ENCODE assay signal across 8 cellular contexts in the genomic region with DNA sequence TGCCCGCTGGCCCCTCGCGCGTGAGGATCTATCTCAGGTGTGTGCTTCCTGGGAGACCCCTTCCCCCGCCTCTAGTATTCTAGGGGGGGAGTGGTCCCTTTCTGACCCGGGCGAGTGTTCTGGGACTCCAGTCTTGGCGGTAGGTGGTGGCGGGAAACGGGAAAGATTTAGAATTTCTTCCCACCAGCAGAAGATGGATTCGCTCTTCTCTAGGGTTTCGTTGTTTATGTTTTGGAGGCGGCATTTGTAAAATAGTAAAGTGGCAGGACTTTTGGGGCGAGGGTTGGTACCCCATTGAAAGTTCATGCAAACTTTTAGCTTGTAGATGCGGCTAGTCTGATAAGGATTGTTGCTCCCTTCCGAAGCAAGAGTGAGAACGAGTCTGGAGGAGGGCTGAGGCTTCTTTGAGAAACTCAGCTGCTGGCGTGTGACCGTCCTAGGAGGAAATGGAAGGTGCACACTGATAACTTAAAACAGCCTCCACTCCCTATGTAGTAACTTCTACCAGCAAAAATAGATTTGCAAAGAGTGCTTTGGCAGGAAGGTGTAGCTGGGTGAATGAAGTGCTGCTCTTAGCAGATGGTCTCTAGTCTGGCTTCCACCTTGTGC. TPM values are rescaled to one million over a fixed set of nuclear protein-coding genes. Genes with fewer than 3 reads are reported as not detected.
DNase-seq lines count a peak whose midpoint lies in the region; ATAC-seq and TF ChIP-seq lines count a peak whose summit lies in the region.

No MANE protein-coding gene starts in this region.

- H3K9ac ChIP-seq in skeletal muscle satellite cell (ENCODE audit: low read depth, low read length), result peak overlapping the region; percentile 94

- no CpG with 5 or more reads among the region's 19 CpGs for WGBS in iPS DF 6.9 (ENCODE audit: insufficient coverage, insufficient read length)

- H3K36me3 ChIP-seq in cardiac muscle cell (no peaks in the 10 kb centered on the region), iPS DF 6.9 (ENCODE audit: control insufficient read depth, insufficient read depth, low read length) (no peaks in the 10 kb centered on the region), skeletal muscle satellite cell (ENCODE audit: insufficient read depth, low read length) (no peaks in the 10 kb centered on the region)

- H3K4me2 ChIP-seq in skeletal muscle satellite cell (ENCODE audit: low read length), result peak overlapping the region; percentile 86

- intact Hi-C loops in Right ventricle myocardium inferior (cut with DNase I), result loop anchor here (2.0 to 10.0 kb wide), 5 partner anchors 36 to 151 kb away; no protein-coding TSS in a partner anchor

- ATAC-seq in Right ventricle myocardium inferior (no peak), HG02852 (IDR thresholded peaks at IDR 0.05; ENCODE audit: unreplicated experiment) (peak; percentile 70)

- H3K9me3 ChIP-seq in cardiac muscle cell (ENCODE audit: low read depth), result no peaks in the 10 kb centered on the region
- no peaks in the 10 kb centered on the region for H3K9me3 ChIP-seq in iPS DF 6.9 (ENCODE audit: control insufficient read depth, insufficient read depth, low read length)
- no peaks in the 10 kb centered on the region for H3K9me3 ChIP-seq in skeletal muscle satellite cell (replicated peaks; ENCODE audit: low read length)

- H3K27me3 ChIP-seq in cardiac muscle cell (no peaks in the 10 kb centered on the region), iPS DF 6.9 (ENCODE audit: control insufficient read depth, insufficient read depth, low read length) (no peaks in the 10 kb centered on the region), skeletal muscle satellite cell (ENCODE audit: control insufficient read depth, insufficient read depth, low read length) (no peaks in the 10 kb centered on the region)

- H3K27ac ChIP-seq in cardiac muscle cell, result peak overlapping the region; percentile 93
- no peak overlapping the region for H3K27ac ChIP-seq in iPS DF 6.9 (ENCODE audit: low read length)

- no peak for TF ChIP-seq CTCF in cardiac muscle cell (IDR thresholded peaks at IDR 0.05; ENCODE audit: low read depth, low read length)

- DNase-seq in cardiac muscle cell (ENCODE audit: low read depth in 1 of 2, low spot score in 1 of 2), result peak in 1 of 2 donors; percentile 20
- no peak for DNase-seq in Right ventricle myocardium inferior (ENCODE audit: missing footprints)
- DNase-seq in NCI-H2227 treated with DMSO at 0.1 percent for 48 hours (lab: John Stamatoyannopoulos, UW), result peak; percentile 71
- peak; percentile 14 for DNase-seq in amniotic epithelial cell (ENCODE audit: low read depth)
- no peak for DNase-seq in iPS DF 6.9 (ENCODE audit: low read depth, low spot score)
- no peak for DNase-seq in effector CD4-positive, alpha-beta T cell

- H3K4me3 ChIP-seq in cardiac muscle cell (peak overlapping the region; percentile 44), iPS DF 6.9 (ENCODE audit: low read length) (peak overlapping the region; percentile 62; the same call in 1 of the 2 replicates), skeletal muscle satellite cell (ENCODE audit: low read length) (peak overlapping the region; percentile 82)

- H3K4me1 ChIP-seq in cardiac muscle cell (ENCODE audit: low read depth) (peaks cover 6% of the 10 kb centered on the region), iPS DF 6.9 (ENCODE audit: control insufficient read depth, insufficient read depth, low read length) (no peaks in the 10 kb centered on the region), skeletal muscle satellite cell (ENCODE audit: control insufficient read depth, insufficient read depth, low read length) (peaks cover 32% of the 10 kb centered on the region)

RNA-seq across cellular contexts. Expression of a gene that starts 0.4 kb away (rescaled TPM):
- total RNA-seq in cardiac muscle cell (25.2 and 27.4 TPM in 2 replicates), Right ventricle myocardium inferior (18.7 TPM)
- polyA plus RNA-seq in cardiac muscle cell, result 8.1 and 11.3 TPM in 2 replicates
- 78.9 and 128 TPM in 2 replicates for total RNA-seq in skeletal muscle satellite cell (2012; rRNA removed)

Comparison
In these comparisons a context has a peak if more than half of its experiments do, and no peak if none do; other contexts are left out.
1. DNase-seq: peak in NCI-H2227 treated with DMSO at 0.1 percent for 48 hours (single experiment) and amniotic epithelial cell (single experiment); none in Right ventricle myocardium inferior (single experiment), iPS DF 6.9 (single experiment) and effector CD4-positive, alpha-beta T cell (single experiment).
2. Peak in every context shown above with its lines, with median percentiles within 50 percentile points of each other: H3K4me3 ChIP-seq.